12 cellular contexts compared by ENCODE assay signal in the genomic region with DNA sequence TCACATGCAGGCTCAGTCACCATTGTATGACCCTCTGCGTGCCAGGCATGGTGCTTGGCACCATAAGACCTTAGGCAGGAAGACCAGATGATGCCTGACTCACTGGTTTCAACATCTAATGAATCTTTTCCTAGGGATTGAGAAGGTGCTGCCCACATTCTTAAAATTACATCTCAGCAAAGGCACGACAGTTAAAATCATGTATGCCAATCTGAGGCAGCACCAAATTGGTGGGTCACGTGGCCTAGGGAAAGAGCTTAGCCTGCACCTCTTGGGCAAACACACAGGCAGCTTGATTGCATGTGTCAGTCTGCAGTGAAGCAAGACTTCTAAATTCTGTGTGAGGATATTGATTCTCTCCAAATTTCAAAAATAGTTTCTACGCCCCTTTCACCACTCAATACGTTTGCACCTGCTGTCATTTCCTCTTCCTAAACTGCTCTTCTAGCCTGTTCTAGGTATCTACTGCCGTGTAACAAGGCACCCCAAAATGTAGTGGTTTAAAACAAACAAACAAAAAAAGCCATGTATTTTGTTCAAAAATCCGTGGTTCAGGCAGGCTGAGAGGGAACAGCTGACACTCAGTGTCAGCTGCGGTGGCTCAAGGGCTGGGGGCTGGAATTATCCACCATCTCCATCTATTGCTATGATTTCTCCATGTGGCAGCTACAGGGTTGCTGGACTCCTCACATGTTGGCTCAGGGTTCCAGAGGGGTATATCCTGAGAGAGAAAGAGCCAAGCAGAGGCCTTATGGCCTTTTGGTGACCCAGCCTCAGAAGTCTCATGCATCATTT.
DNase-seq lines count a peak whose midpoint lies in the region; TF ChIP-seq lines count a peak whose summit lies in the region.
"Had no signal": no experiment of that assay in that cellular context is flagged by ENCODE, and none has a peak within 500 bp of the region (broad histone marks: within the 10 kb centered on the region; RNA-seq: fewer than 3 reads in every experiment).

No MANE protein-coding gene starts in this region.

- intact Hi-C loops in ascending aorta (cut with DNase I) = no loop called here
- intact Hi-C loops in prostate gland (cut with DNase I) = no loop called here

- H3K4me3 ChIP-seq in AG10803 (ENCODE audit: low read length) (no peak overlapping the region), ascending aorta (no peak overlapping the region), mesenchymal stem cell (ENCODE audit: insufficient read depth in 1 of 2, low read depth in 1 of 2, low read length in 2 of 2) (no peak overlapping the region), prostate gland (no peak overlapping the region)

- H2AFZ ChIP-seq in mesenchymal stem cell (ENCODE audit: low read depth, low read length) = no peak overlapping the region

- H3K36me3 ChIP-seq in ascending aorta (no peaks in the 10 kb centered on the region), mesenchymal stem cell (ENCODE audit: control insufficient read depth in 1 of 2, insufficient read depth in 2 of 2, low read depth in 1 of 2, low read length in 2 of 2) (no peaks in the 10 kb centered on the region), prostate gland (no peaks in the 10 kb centered on the region)

- no peaks in the 10 kb centered on the region for H3K27me3 ChIP-seq in ascending aorta
- H3K27me3 ChIP-seq in mesenchymal stem cell (ENCODE audit: control insufficient read depth in 1 of 2, insufficient read depth in 1 of 2, low read length in 2 of 2) = no peaks in the 10 kb centered on the region
- no peaks in the 10 kb centered on the region for H3K27me3 ChIP-seq in prostate gland (replicated peaks; ENCODE audit: insufficient read depth)

- TF ChIP-seq CTCF in AG10803 (conservative IDR thresholded peaks at IDR 0.05; ENCODE audit: low read length) (no peak), ascending aorta (IDR thresholded peaks at IDR 0.05) (no peak), prostate gland (IDR thresholded peaks at IDR 0.05) (no peak)

- no peak overlapping the region for H2BK120ac ChIP-seq in mesenchymal stem cell (ENCODE audit: low read depth, low read length)

- no peak overlapping the region for H2BK15ac ChIP-seq in mesenchymal stem cell (ENCODE audit: low read depth, poor library complexity, severe bottlenecking)

- no peak overlapping the region for H3K14ac ChIP-seq in mesenchymal stem cell (ENCODE audit: low read length in 2 of 2)

- no peak overlapping the region for H2BK5ac ChIP-seq in mesenchymal stem cell (ENCODE audit: low read depth, low read length, poor library complexity, severe bottlenecking)

- no peak overlapping the region for H3K9ac ChIP-seq in mesenchymal stem cell (ENCODE audit: low read length)

- no peak overlapping the region for H3K4me2 ChIP-seq in mesenchymal stem cell (ENCODE audit: low read length, poor library complexity, severe bottlenecking)

- H2AK5ac ChIP-seq in mesenchymal stem cell (ENCODE audit: low read length, severe bottlenecking) = peak overlapping the region; percentile 8

- DNase-seq in AG10803 (ENCODE audit: low read depth) (peak; percentile 94), M059J (ENCODE audit: low read depth) (peak; percentile 85), ascending aorta (ENCODE audit: low spot score in 2 of 2) (peak; percentile 33 to 74), mesenchymal stem cell (no peak), NCI-H2171 (lab: John Stamatoyannopoulos, UW) (no peak), COR-L47 (lab: John Stamatoyannopoulos, UW) (no peak), occipital lobe (lab: John Stamatoyannopoulos, UW) (no peak), prostate gland (ENCODE audit: low spot score) (no peak)
- DNase-seq: activated CD4-positive, alpha-beta memory T cell treated with anti-CD3 and anti-CD28 coated beads for 36 hours; naive thymus-derived CD4-positive, alpha-beta T cell; NCI-H1092 treated with DMSO at 0.1 percent for 48 hours; small intestine had no signal

- peak overlapping the region in 1 of 2 experiments; percentile 17 for H3K4ac ChIP-seq in mesenchymal stem cell (ENCODE audit: low read depth in 1 of 2, low read length in 2 of 2)

- H3K79me1 ChIP-seq in mesenchymal stem cell (replicated peaks; ENCODE audit: low read length, poor library complexity, severe bottlenecking) = no peaks in the 10 kb centered on the region

- H3K27ac ChIP-seq in ascending aorta = peak overlapping the region in 1 of 2 donors; percentile 13
- H3K27ac ChIP-seq in mesenchymal stem cell (ENCODE audit: low read length, poor library complexity, severe bottlenecking) = no peak overlapping the region
- H3K27ac ChIP-seq in prostate gland = no peak overlapping the region

- H3K18ac ChIP-seq in mesenchymal stem cell (ENCODE audit: low read depth in 1 of 2, low read length in 2 of 2) = peak overlapping the region in 1 of 2 experiments; percentile 12

- H3K23ac ChIP-seq in mesenchymal stem cell (ENCODE audit: low read length in 2 of 2) = no peak overlapping the region

- no peak overlapping the region for H4K8ac ChIP-seq in mesenchymal stem cell (ENCODE audit: low read length)

- no peak overlapping the region for H4K91ac ChIP-seq in mesenchymal stem cell (ENCODE audit: low read length)

- 86% methylated on average over 8 of the region's 8 CpGs for WGBS in mesenchymal stem cell
- WGBS in prostate gland = 92% methylated on average over 8 of the region's 8 CpGs

- peaks cover 0 to 6% of the 10 kb centered on the region in 2 donors for H3K4me1 ChIP-seq in ascending aorta
- peaks cover 8% of the 10 kb centered on the region for H3K4me1 ChIP-seq in mesenchymal stem cell (ENCODE audit: control insufficient read depth, insufficient read depth, low read depth, low read length)
- H3K4me1 ChIP-seq in prostate gland (replicated peaks) = peaks cover 3% of the 10 kb centered on the region

- H3K9me3 ChIP-seq in ascending aorta (no peaks in the 10 kb centered on the region), mesenchymal stem cell (ENCODE audit: control insufficient read depth, low read length) (no peaks in the 10 kb centered on the region), prostate gland (no peaks in the 10 kb centered on the region)

- peak overlapping the region; percentile 14 to 49 for H2BK12ac ChIP-seq in mesenchymal stem cell (ENCODE audit: low read length in 2 of 2)

- TF ChIP-seq POLR2A in prostate gland (IDR thresholded peaks at IDR 0.05) = no peak

Comparison
In these comparisons a context has a peak if more than half of its experiments do, and no peak if none do; other contexts are left out.
1. DNase-seq: peak in AG10803 (single experiment), M059J (single experiment) and ascending aorta (2 of 2); none in mesenchymal stem cell (single experiment), NCI-H2171 (single experiment), COR-L47 (single experiment), occipital lobe (single experiment) and prostate gland (single experiment).